In genomic region chr5:66741394-66741793, GRCh38 we compare ENCODE assay signal across 20 cellular contexts.
DNase-seq lines count a peak whose midpoint lies in the region; ATAC-seq, FAIRE-seq and TF ChIP-seq lines count a peak whose summit lies in the region.
"Had no signal": no experiment of that assay in that cellular context is flagged by ENCODE, and none has a peak within 500 bp of the region (broad histone marks: within the 10 kb centered on the region; RNA-seq: fewer than 3 reads in every experiment).

No MANE protein-coding gene starts in this region.

- peak; percentile 94 for DNase-seq in LNCaP clone FGC (ENCODE audit: low read depth)
- no peak for DNase-seq in endodermal cell
- peak in 1 of 6 donors; percentile 44 for DNase-seq in pancreas
- no peak for DNase-seq in NCI-H2107 (lab: John Stamatoyannopoulos, UW)
- no peak for DNase-seq in NCI-H526 (lab: John Stamatoyannopoulos, UW)
- DNase-seq: activated CD4-positive, alpha-beta T cell treated with anti-CD3 and anti-CD28 coated beads, Interleukin-2, amount 50 U/mL, for 4 hours; activated CD8-positive, alpha-beta memory T cell treated with anti-CD3 and anti-CD28 coated beads, Interleukin-2, amount 50 U/mL, for 48 hours; foreskin keratinocyte; GF-D8; hippocampal formation; NCI-H146 had no signal

- intact Hi-C loops in pancreas (cut with DNase I): no loop called here

- H3K9me3 ChIP-seq in endodermal cell (ENCODE audit: control insufficient read depth, low read length): no peaks in the 10 kb centered on the region
- H3K9me3 ChIP-seq in pancreas: no peaks in the 10 kb centered on the region
- H3K9me3 ChIP-seq: right atrium auricular region had no signal

- no peak overlapping the region for H3K4me3 Mint-ChIP-seq in endodermal cell
- H3K4me3 Mint-ChIP-seq: activated naive CD8-positive, alpha-beta T cell; central memory CD8-positive, alpha-beta T cell had no signal

- ATAC-seq in pancreas (peak; percentile 55 to 87 (median 77)), GM21390 (IDR thresholded peaks at IDR 0.05; ENCODE audit: unreplicated experiment) (no peak)
- ATAC-seq: foreskin keratinocyte had no signal

- H3K27ac Mint-ChIP-seq in endodermal cell: peak overlapping the region; percentile 50
- H3K27ac Mint-ChIP-seq: activated naive CD8-positive, alpha-beta T cell; activated T-helper 2 cell treated with anti-CD3 and anti-CD28 coated beads, Interferon-gamma antibody, Interleukin-2, Interleukin-4, amounts not matched to agents 10 μg/mL and 5 μg/mL and 100 μg/mL, durations not matched to agents 14 hours and 24 hours and 36 hours had no signal

- no peak for TF ChIP-seq CTCF in C4-2B (conservative IDR thresholded peaks at IDR 0.05)
- TF ChIP-seq CTCF in LNCaP clone FGC (IDR thresholded peaks at IDR 0.05; ENCODE audit: control insufficient read depth, extremely low read depth, insufficient read depth): no peak
- no peak for TF ChIP-seq CTCF in endodermal cell (conservative IDR thresholded peaks at IDR 0.05)
- no peak for TF ChIP-seq CTCF in pancreas (IDR thresholded peaks at IDR 0.05)

- no peaks in the 10 kb centered on the region for H3K36me3 Mint-ChIP-seq in endodermal cell (ENCODE audit: low read depth)
- H3K36me3 Mint-ChIP-seq: activated naive CD8-positive, alpha-beta T cell had no signal

- H3K27me3 Mint-ChIP-seq in endodermal cell (ENCODE audit: insufficient read depth): no peaks in the 10 kb centered on the region

- H3K4me1 ChIP-seq in endodermal cell (ENCODE audit: control insufficient read depth, insufficient read depth, low read length) (no peaks in the 10 kb centered on the region), pancreas (peaks cover 0 to 11% (median 4%) of the 10 kb centered on the region in 3 donors)
- H3K4me1 ChIP-seq: foreskin keratinocyte had no signal

- H3K27ac ChIP-seq in C4-2B (peak overlapping the region; percentile 18; the same call in 1 of the 2 replicates), endodermal cell (ENCODE audit: low read depth, low read length) (no peak overlapping the region), pancreas (peak overlapping the region in 2 of 4 donors; percentile 41 to 44)
- H3K27ac ChIP-seq: foreskin keratinocyte, right atrium auricular region, SK-N-MC had no signal

- no peaks in the 10 kb centered on the region for H3K9me3 Mint-ChIP-seq in endodermal cell
- H3K9me3 Mint-ChIP-seq: central memory CD8-positive, alpha-beta T cell had no signal

- H3K27me3 ChIP-seq in endodermal cell (ENCODE audit: control insufficient read depth, insufficient read depth, low read length, poor library complexity, severe bottlenecking): no peaks in the 10 kb centered on the region
- H3K27me3 ChIP-seq in pancreas: no peaks in the 10 kb centered on the region
- H3K27me3 ChIP-seq: foreskin keratinocyte, right atrium auricular region had no signal

- 92 to 93% methylated on average over 2 of the region's 2 CpGs for WGBS in endodermal cell (ENCODE audit: insufficient coverage in 1 of 2, insufficient read length in 1 of 2), 2 experiments
- 15% methylated on average over 2 of the region's 2 CpGs for WGBS in pancreas, 2 donors

- H3K9ac ChIP-seq in endodermal cell (ENCODE audit: extremely low read depth, low read length, poor library complexity, severe bottlenecking): no peak overlapping the region

- peaks cover 2% of the 10 kb centered on the region for H3K4me1 Mint-ChIP-seq in endodermal cell
- H3K4me1 Mint-ChIP-seq: central memory CD8-positive, alpha-beta T cell had no signal

- no peaks in the 10 kb centered on the region for H3K36me3 ChIP-seq in endodermal cell (ENCODE audit: control insufficient read depth, insufficient read depth, low read length)
- H3K36me3 ChIP-seq in pancreas: no peaks in the 10 kb centered on the region
- H3K36me3 ChIP-seq: right atrium auricular region had no signal

- FAIRE-seq in pancreas (lab: Jason Lieb, UNC): no peak
- FAIRE-seq: astrocyte, K562 had no signal

- H3K4me3 ChIP-seq in LNCaP clone FGC (ENCODE audit: low read depth, low read length): no peak overlapping the region
- no peak overlapping the region for H3K4me3 ChIP-seq in endodermal cell (ENCODE audit: low read length)
- no peak overlapping the region for H3K4me3 ChIP-seq in pancreas
- H3K4me3 ChIP-seq: K562, right atrium auricular region, SK-N-MC had no signal
